In genomic region chr4:10743357-10743756, GRCh38 we compare ENCODE assay signal across 14 cellular contexts.
DNase-seq lines count a peak whose midpoint lies in the region; ATAC-seq lines count a peak whose summit lies in the region.
"Had no signal": no experiment of that assay in that cellular context is flagged by ENCODE, and none has a peak within 500 bp of the region (broad histone marks: within the 10 kb centered on the region; RNA-seq: fewer than 3 reads in every experiment).

No MANE protein-coding gene starts in this region.

- peaks cover 1% of the 10 kb centered on the region for H3K27me3 Mint-ChIP-seq in memory B cell
- H3K27me3 Mint-ChIP-seq: dendritic cell treated with granulocyte-macrophage colony-stimulating factor and Interleukin-4, amounts not matched to agents 40 ng/mL and 50 ng/mL, for 4 days; T-cell had no signal

- peaks cover 1% of the 10 kb centered on the region for H3K36me3 Mint-ChIP-seq in memory B cell
- H3K36me3 Mint-ChIP-seq: activated naive CD8-positive, alpha-beta T cell treated with anti-CD3 and anti-CD28 coated beads, Interleukin-2, amount 10 ng/mL, durations not matched to agents 7 days and 5 days; T-cell had no signal

- DNase-seq in memory B cell (ENCODE audit: low spot score in 2 of 2) (peak in 1 of 2 donors; percentile 35), LoVo (ENCODE audit: low spot score) (no peak), GM03348 (ENCODE audit: low spot score) (no peak), GF-D8 (lab: John Stamatoyannopoulos, UW) (no peak)
- DNase-seq in activated CD4-positive, CD25-positive, alpha-beta regulatory T cell treated with anti-CD3 and anti-CD28 coated beads, Interleukin-2, amount 50 U/mL, for 72 hours, result no peak
- DNase-seq: activated CD8-positive, alpha-beta T cell treated with anti-CD3 and anti-CD28 coated beads, Interleukin-2, amount 10 ng/mL, durations not matched to agents 7 days and 5 days; activated naive CD8-positive, alpha-beta T cell treated with anti-CD3 and anti-CD28 coated beads, Interleukin-2, amount 10 ng/mL, durations not matched to agents 7 days and 5 days; NCI-H187 treated with DMSO at 0.1 percent for 48 hours; small intestine; T-cell had no signal

- ATAC-seq in GM18870 (IDR thresholded peaks at IDR 0.05; ENCODE audit: unreplicated experiment) (peak; percentile 60), GM21529 (IDR thresholded peaks at IDR 0.05; ENCODE audit: unreplicated experiment) (peak; percentile 64), HG03064 (IDR thresholded peaks at IDR 0.05; ENCODE audit: low read depth, unreplicated experiment) (peak; percentile 72), memory B cell (ENCODE audit: low read depth) (peak; percentile 82)
- ATAC-seq: activated CD8-positive, alpha-beta T cell treated with anti-CD3 and anti-CD28 coated beads, Interleukin-2, amount 10 ng/mL, durations not matched to agents 7 days and 5 days; T-cell had no signal

- peaks cover 9% of the 10 kb centered on the region for H3K4me1 Mint-ChIP-seq in memory B cell

- H3K27ac Mint-ChIP-seq in memory B cell, result no peak overlapping the region
- H3K27ac Mint-ChIP-seq: activated CD8-positive, alpha-beta T cell treated with anti-CD3 and anti-CD28 coated beads, Interleukin-2, amount 10 ng/mL, durations not matched to agents 7 days and 5 days; activated naive CD8-positive, alpha-beta T cell treated with anti-CD3 and anti-CD28 coated beads, Interleukin-2, amount 10 ng/mL, durations not matched to agents 7 days and 5 days; dendritic cell treated with granulocyte-macrophage colony-stimulating factor and Interleukin-4, amounts not matched to agents 40 ng/mL and 50 ng/mL, for 4 days; T-cell had no signal

- no peak overlapping the region for H3K4me3 Mint-ChIP-seq in memory B cell
- H3K4me3 Mint-ChIP-seq: activated CD8-positive, alpha-beta T cell treated with anti-CD3 and anti-CD28 coated beads, Interleukin-2, amount 10 ng/mL, durations not matched to agents 7 days and 5 days; activated naive CD8-positive, alpha-beta T cell treated with anti-CD3 and anti-CD28 coated beads, Interleukin-2, amount 10 ng/mL, durations not matched to agents 7 days and 5 days; dendritic cell treated with granulocyte-macrophage colony-stimulating factor and Interleukin-4, amounts not matched to agents 40 ng/mL and 50 ng/mL, for 4 days; T-cell had no signal

- peaks cover 5% of the 10 kb centered on the region for H3K9me3 Mint-ChIP-seq in memory B cell
- H3K9me3 Mint-ChIP-seq: activated naive CD8-positive, alpha-beta T cell treated with anti-CD3 and anti-CD28 coated beads, Interleukin-2, amount 10 ng/mL, durations not matched to agents 7 days and 5 days; dendritic cell treated with granulocyte-macrophage colony-stimulating factor and Interleukin-4, amounts not matched to agents 40 ng/mL and 50 ng/mL, for 4 days; T-cell had no signal
